Comparison of ENCODE assay signal across 20 cellular contexts in the genomic region with DNA sequence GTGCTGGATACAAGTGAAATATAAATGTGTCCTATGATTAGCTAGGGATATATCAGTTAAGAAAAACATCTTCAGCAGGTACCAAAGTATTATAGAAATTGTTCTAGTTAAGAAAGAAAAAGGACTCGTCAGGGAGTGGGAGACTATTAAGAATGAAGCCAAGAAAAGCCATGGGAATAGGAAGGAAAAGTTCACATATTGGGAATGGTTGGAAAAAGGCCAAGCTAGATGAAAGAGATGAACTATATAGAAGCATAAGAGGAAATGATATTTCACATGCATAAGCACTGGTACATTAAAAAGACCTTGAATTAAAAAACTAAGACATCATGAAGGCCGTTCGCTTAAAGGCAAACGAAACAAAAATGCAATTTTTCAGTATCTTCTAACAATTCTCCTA.
DNase-seq lines count a peak whose midpoint lies in the region; ATAC-seq, FAIRE-seq and TF ChIP-seq lines count a peak whose summit lies in the region.
"Had no signal": no experiment of that assay in that cellular context is flagged by ENCODE, and none has a peak within 500 bp of the region (broad histone marks: within the 10 kb centered on the region; RNA-seq: fewer than 3 reads in every experiment).

No MANE protein-coding gene starts in this region.

- intact Hi-C loops in esophagus squamous epithelium (cut with DNase I): no loop called here
- intact Hi-C loops in dorsolateral prefrontal cortex (cut with DNase I): no loop called here

- TF ChIP-seq CTCF in esophagus squamous epithelium (IDR thresholded peaks at IDR 0.05): no peak
- TF ChIP-seq CTCF in dorsolateral prefrontal cortex (IDR thresholded peaks at IDR 0.05 in 54 of 56, conservative IDR thresholded peaks at IDR 0.05 in 2 of 56; ENCODE audit: low read depth in 1 of 56, partially characterized antibody in 56 of 56): no peak

- DNase-seq in H54 (ENCODE audit: insufficient read length, low spot score) (no peak), dermis blood vessel endothelial cell (peak; percentile 65), lung microvascular endothelial cell (ENCODE audit: low read depth in 2 of 2) (peak; percentile 14 to 54), pulmonary artery endothelial cell (ENCODE audit: low read depth, low spot score) (peak; percentile 19), esophagus squamous epithelium (lab: John Stamatoyannopoulos, UW) (no peak), dorsolateral prefrontal cortex (no peak)
- DNase-seq: ACHN; BE2C; C1 segment of cervical spinal cord; Caco-2; CD4-positive, CD25-positive, alpha-beta regulatory T cell; DMS153; DND-41; EL had no signal

- no peaks in the 10 kb centered on the region for H3K27me3 ChIP-seq in esophagus squamous epithelium
- H3K27me3 ChIP-seq in dorsolateral prefrontal cortex: no peaks in the 10 kb centered on the region
- H3K27me3 ChIP-seq: BE2C had no signal

- no peaks in the 10 kb centered on the region for H3K9me3 ChIP-seq in esophagus squamous epithelium
- H3K9me3 ChIP-seq: BE2C, Caco-2, HAP-1 had no signal

- no peaks in the 10 kb centered on the region for H3K4me1 ChIP-seq in esophagus squamous epithelium
- H3K4me1 ChIP-seq: BE2C, HAP-1 had no signal

- peak; percentile 64 for FAIRE-seq in H54 (lab: Jason Lieb, UNC)
- FAIRE-seq: A204.1, GM12878, H1 had no signal

- TF ChIP-seq POLR2A in H54 (IDR thresholded peaks at IDR 0.05; ENCODE audit: low read depth, low read length) (no peak), esophagus squamous epithelium (IDR thresholded peaks at IDR 0.05) (no peak)

- ATAC-seq in HG03460 (IDR thresholded peaks at IDR 0.05; ENCODE audit: unreplicated experiment): no peak
- ATAC-seq: GM12878 had no signal

- H3K4me3 ChIP-seq in esophagus squamous epithelium (no peak overlapping the region), dorsolateral prefrontal cortex (no peak overlapping the region)
- H3K4me3 ChIP-seq: GM12878, HAP-1 had no signal

- H3K36me3 ChIP-seq in esophagus squamous epithelium: no peaks in the 10 kb centered on the region
- H3K36me3 ChIP-seq: BE2C, HAP-1 had no signal

- H3K27ac ChIP-seq in esophagus squamous epithelium: no peak overlapping the region
- no peak overlapping the region for H3K27ac ChIP-seq in dorsolateral prefrontal cortex
- H3K27ac ChIP-seq: HL-60 had no signal

- WGBS in esophagus squamous epithelium, 2 donors: 81 to 87% methylated on average over 4 of the region's 4 CpGs

Comparison
In these comparisons a context has a peak if more than half of its experiments do, and no peak if none do; other contexts are left out.
1. DNase-seq: peak in dermis blood vessel endothelial cell (single experiment), lung microvascular endothelial cell (2 of 2) and pulmonary artery endothelial cell (single experiment); none in H54 (single experiment), esophagus squamous epithelium (single experiment) and dorsolateral prefrontal cortex (0 of 10).